Comparison of ENCODE assay signal across 10 cellular contexts in genomic region chr7:85184599-85185354, GRCh38. TPM values are rescaled to one million over a fixed set of nuclear protein-coding genes. Genes with fewer than 3 reads are reported as not detected.
A peak's percentile ranks its signal among the peaks of the same experiment; 100 is the strongest.
DNase-seq lines count a peak whose midpoint lies in the region; ATAC-seq and TF ChIP-seq lines count a peak whose summit lies in the region.
"Had no signal": no experiment of that assay in that cellular context is flagged by ENCODE, and none has a peak within 500 bp of the region (broad histone marks: within the 10 kb centered on the region; RNA-seq: fewer than 3 reads in every experiment).

No MANE protein-coding gene starts in this region.

- H2AK5ac ChIP-seq in neuronal stem cell (ENCODE audit: low read depth, low read length), result no peak overlapping the region

- H3K27me3 Mint-ChIP-seq in activated naive CD8-positive, alpha-beta T cell treated with anti-CD3 and anti-CD28 coated beads for 36 hours, result peaks cover 38% of the 10 kb centered on the region

- H3K4me3 ChIP-seq in PC-3 (ENCODE audit: low read length) (peak overlapping the region; percentile 90), neuronal stem cell (ENCODE audit: low read length in 2 of 2) (peak overlapping the region; percentile 85 to 90)

- H2BK5ac ChIP-seq in neuronal stem cell (ENCODE audit: low read length), result no peak overlapping the region

- H3K14ac ChIP-seq in neuronal stem cell (ENCODE audit: low read length), result no peak overlapping the region

- peak overlapping the region; percentile 33; the same call in 1 of the 2 replicates for H3K9ac ChIP-seq in PC-3 (ENCODE audit: low read length)
- no peak overlapping the region for H3K9ac ChIP-seq in neuronal stem cell (ENCODE audit: low read depth, low read length, poor library complexity)

- H3K4ac ChIP-seq in neuronal stem cell (ENCODE audit: low read length), result no peak overlapping the region

- H2AFZ ChIP-seq in PC-3 (ENCODE audit: low read length), result peak overlapping the region; percentile 100
- peak overlapping the region; percentile 100 for H2AFZ ChIP-seq in neuronal stem cell (ENCODE audit: low read length)

- peaks cover 1% of the 10 kb centered on the region for H3K79me1 ChIP-seq in neuronal stem cell (ENCODE audit: low read depth, low read length)

- no peak overlapping the region for H2BK15ac ChIP-seq in neuronal stem cell (ENCODE audit: low read length)

- no peaks in the 10 kb centered on the region for H3K27me3 ChIP-seq in PC-3 (ENCODE audit: low read length)
- peaks cover 0 to 16% (median 0%) of the 10 kb centered on the region in 3 experiments for H3K27me3 ChIP-seq in neuronal stem cell (ENCODE audit: control insufficient read depth in 3 of 3, insufficient read depth in 3 of 3, low read depth in 1 of 3, low read length in 3 of 3)

- no peak overlapping the region for H2BK120ac ChIP-seq in neuronal stem cell (ENCODE audit: low read depth, low read length)

- H4K20me1 ChIP-seq in PC-3 (ENCODE audit: low read length), result no peaks in the 10 kb centered on the region

- DNase-seq in AG20443 (ENCODE audit: low spot score) (peak; percentile 60), PC-3 (peak; percentile 23), fibroblast of peridontal ligament (ENCODE audit: extremely low read depth) (peak; percentile 46), neuronal stem cell (ENCODE audit: low spot score) (peak; percentile 35)
- no peak for DNase-seq in activated CD4-positive, alpha-beta T cell treated with anti-CD3 and anti-CD28 coated beads for 48 hours
- DNase-seq in stimulated activated CD4-positive, alpha-beta T cell treated with anti-CD3 and anti-CD28 coated beads, Interleukin-4, amount 100 ng/mL, for 4 hours, result no peak
- DNase-seq in activated naive CD8-positive, alpha-beta T cell treated with anti-CD3 and anti-CD28 coated beads for 36 hours, result no peak

- H3K27ac ChIP-seq in PC-3 (ENCODE audit: low read length), result no peak overlapping the region
- no peak overlapping the region for H3K27ac ChIP-seq in neuronal stem cell (replicated peaks; ENCODE audit: low read length)
- H3K27ac ChIP-seq: HL-60, pancreas had no signal

- H3K9me3 Mint-ChIP-seq in activated naive CD8-positive, alpha-beta T cell treated with anti-CD3 and anti-CD28 coated beads for 36 hours, result peaks cover 5% of the 10 kb centered on the region

- no peaks in the 10 kb centered on the region for H3F3A ChIP-seq in PC-3 (ENCODE audit: low read length, unreplicated experiment)

- H3K27ac Mint-ChIP-seq in activated naive CD8-positive, alpha-beta T cell treated with anti-CD3 and anti-CD28 coated beads for 36 hours, result no peak overlapping the region

- H3K4me3 Mint-ChIP-seq in activated naive CD8-positive, alpha-beta T cell treated with anti-CD3 and anti-CD28 coated beads for 36 hours, result no peak overlapping the region

- no peak for TF ChIP-seq CTCF in PC-3 (conservative IDR thresholded peaks at IDR 0.05; ENCODE audit: low read depth, low read length)

- H3K36me3 ChIP-seq in PC-3 (ENCODE audit: low read depth, low read length) (no peaks in the 10 kb centered on the region), neuronal stem cell (replicated peaks in 1 of 2; ENCODE audit: control insufficient read depth in 2 of 2, insufficient read depth in 2 of 2, low read length in 2 of 2) (no peaks in the 10 kb centered on the region)
- H3K36me3 ChIP-seq: pancreas had no signal

- H3K4me2 ChIP-seq in PC-3 (ENCODE audit: low read length), result peak overlapping the region; percentile 93
- peak overlapping the region; percentile 97 for H3K4me2 ChIP-seq in neuronal stem cell (ENCODE audit: insufficient read depth, low read length, poor library complexity, severe bottlenecking)

- BruUV-seq in PC-3 (replicated peaks; lab: Mats Ljungman, UMichigan), result no TSS peak

- POLR2A ChIA-PET in PC-3 (lab: Charles Lee; ENCODE audit: unreplicated experiment), result interaction anchor here (0.6 kb wide), 1 partner anchor 70 kb away, joined by 34 read pairs; no protein-coding TSS in a partner anchor

- H2BK12ac ChIP-seq in neuronal stem cell (ENCODE audit: low read length), result no peak overlapping the region

- no peaks in the 10 kb centered on the region for H3K79me2 ChIP-seq in PC-3 (ENCODE audit: low read length)

- H3K36me3 Mint-ChIP-seq in activated naive CD8-positive, alpha-beta T cell treated with anti-CD3 and anti-CD28 coated beads for 36 hours, result no peaks in the 10 kb centered on the region

- H4K91ac ChIP-seq in neuronal stem cell (ENCODE audit: low read depth, low read length, poor library complexity), result no peak overlapping the region

- no peaks in the 10 kb centered on the region for H3K9me3 ChIP-seq in PC-3 (ENCODE audit: low read length)
- no peaks in the 10 kb centered on the region for H3K9me3 ChIP-seq in neuronal stem cell (replicated peaks in 1 of 2; ENCODE audit: control insufficient read depth in 2 of 2, insufficient read depth in 1 of 2, low read depth in 1 of 2, low read length in 2 of 2)
- H3K9me3 ChIP-seq: pancreas had no signal

- WGBS in neuronal stem cell (ENCODE audit: extremely low coverage in 2 of 2, insufficient read length in 2 of 2, insufficient replicate concordance in 1 of 2), 2 donors, result no CpG with 5 or more reads among the region's 18 CpGs

- ATAC-seq in PC-3 (0 out of 2 replicates have a peak, but pooled peaks have one; percentile 1), HG03378 (IDR thresholded peaks at IDR 0.05; ENCODE audit: unreplicated experiment) (no peak)

- H4K8ac ChIP-seq in neuronal stem cell (ENCODE audit: low read depth, low read length), result no peak overlapping the region

- peaks cover 5% of the 10 kb centered on the region for H3K4me1 Mint-ChIP-seq in activated naive CD8-positive, alpha-beta T cell treated with anti-CD3 and anti-CD28 coated beads for 36 hours

- CTCF ChIA-PET in PC-3 (lab: Charles Lee), result interaction anchor here (0.7 to 1.9 kb wide), 5 partner anchors 129 to 654 kb away, joined by 3 to 11 read pairs (median 4); no protein-coding TSS in a partner anchor

- H3K18ac ChIP-seq in neuronal stem cell (ENCODE audit: low read length), result no peak overlapping the region

- H3K4me1 ChIP-seq in PC-3 (ENCODE audit: insufficient read depth, low read length), result peaks cover 10% of the 10 kb centered on the region; the same call in 1 of the 2 replicates
- peaks cover 5 to 7% of the 10 kb centered on the region in 2 donors for H3K4me1 ChIP-seq in neuronal stem cell (ENCODE audit: control insufficient read depth in 2 of 2, insufficient read depth in 1 of 2, low read depth in 1 of 2, low read length in 2 of 2)
- H3K4me1 ChIP-seq: pancreas had no signal

- H3K9me2 ChIP-seq in PC-3 (replicated peaks; ENCODE audit: low read length), result no peaks in the 10 kb centered on the region

- no peak overlapping the region for H3K23ac ChIP-seq in neuronal stem cell (ENCODE audit: low read depth, low read length, poor library complexity)

- intact Hi-C loops in PC-3 (cut with micrococcal nuclease), result loop anchor here (1.0 to 2.0 kb wide), 2 partner anchors 80 to 143 kb away; no protein-coding TSS in a partner anchor

RNA-seq across cellular contexts. Expression of gene SEMA3D, which starts 2.1 kb away (rescaled TPM):
- 4.0 and 4.8 TPM in 2 replicates for total RNA-seq in PC-3 (2014; rRNA removed)
- 1.0 TPM for polyA plus RNA-seq in neuronal stem cell (2013, experiment 1 of 2)
- polyA plus RNA-seq in neuronal stem cell (2013, experiment 2 of 2), result 1.0 TPM
- total RNA-seq in activated naive CD8-positive, alpha-beta T cell treated with anti-CD3 and anti-CD28 coated beads for 36 hours, result not detected

Comparison
In these comparisons a context has a peak if more than half of its experiments do, and no peak if none do; other contexts are left out.
1. DNase-seq: peak in AG20443 (single experiment), PC-3 (single experiment), fibroblast of peridontal ligament (single experiment) and neuronal stem cell (single experiment); none in activated CD4-positive, alpha-beta T cell treated with anti-CD3 and anti-CD28 coated beads for 48 hours (single experiment), stimulated activated CD4-positive, alpha-beta T cell treated with anti-CD3 and anti-CD28 coated beads, Interleukin-4, amount 100 ng/mL, for 4 hours (0 of 2) and activated naive CD8-positive, alpha-beta T cell treated with anti-CD3 and anti-CD28 coated beads for 36 hours (single experiment).